2 cellular contexts compared by ENCODE assay signal in the genomic region with DNA sequence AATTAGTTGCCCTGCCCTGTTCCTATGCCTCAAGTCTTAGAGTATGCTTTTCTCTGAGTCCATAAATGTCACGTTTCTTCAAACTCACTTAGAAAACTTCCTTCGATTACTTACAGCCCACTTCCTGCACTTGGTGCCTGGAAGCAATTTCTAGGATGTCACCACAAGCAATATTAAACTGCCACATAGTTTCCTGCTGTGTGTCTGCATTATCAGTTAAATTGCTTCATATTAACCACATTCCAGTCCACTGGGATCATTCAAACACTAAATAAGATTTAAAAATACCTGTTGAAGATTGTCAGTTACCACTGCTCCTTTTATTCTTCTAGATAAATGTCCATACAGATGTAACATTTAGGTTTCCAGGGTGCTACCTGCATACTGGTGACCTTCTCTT.
TF ChIP-seq lines count a peak whose summit lies in the region.

No MANE protein-coding gene starts in this region.

TF ChIP-seq in HepG2, 621 proteins besides CTCF, POLR2A, EP300 and RAD21:
- TF ChIP-seq KLF15 (CRISPR knock-in tag; IDR thresholded peaks at IDR 0.05; ENCODE audit: borderline replicate concordance) (no peak), MYNN (CRISPR knock-in tag; IDR thresholded peaks at IDR 0.05; ENCODE audit: low read depth) (no peak), SAFB2 (CRISPR knock-in tag; IDR thresholded peaks at IDR 0.05; ENCODE audit: borderline replicate concordance, low read depth) (no peak), SOX13 (IDR thresholded peaks at IDR 0.05) (no peak), SOX13 (CRISPR knock-in tag; conservative IDR thresholded peaks at IDR 0.05 in 1 of 2, IDR thresholded peaks at IDR 0.05 in 1 of 2) (no peak), REXO4 (CRISPR knock-in tag; IDR thresholded peaks at IDR 0.05; ENCODE audit: borderline replicate concordance) (no peak), MED8 (CRISPR knock-in tag; IDR thresholded peaks at IDR 0.05; ENCODE audit: insufficient replicate concordance) (no peak), ZNF205 (CRISPR knock-in tag; IDR thresholded peaks at IDR 0.05) (no peak), ZNF282 (IDR thresholded peaks at IDR 0.05; ENCODE audit: partially characterized antibody) (no peak), U2AF1 (optimal IDR thresholded peaks at IDR 0.05; ENCODE audit: low read depth, low read length) (no peak), ZNF431 (CRISPR knock-in tag; IDR thresholded peaks at IDR 0.05; ENCODE audit: borderline replicate concordance, low read depth) (no peak), KDM4B (CRISPR knock-in tag; IDR thresholded peaks at IDR 0.05) (no peak), ZNF367 (CRISPR knock-in tag; IDR thresholded peaks at IDR 0.05; ENCODE audit: borderline replicate concordance) (no peak), BCL6 (CRISPR knock-in tag; IDR thresholded peaks at IDR 0.05) (no peak), ZNF777 (CRISPR knock-in tag; IDR thresholded peaks at IDR 0.05) (no peak), FOXK1 (CRISPR knock-in tag; IDR thresholded peaks at IDR 0.05; ENCODE audit: borderline replicate concordance, low read depth) (no peak), ZNF296 (CRISPR knock-in tag; conservative IDR thresholded peaks at IDR 0.05) (no peak), RORA (CRISPR knock-in tag; IDR thresholded peaks at IDR 0.05) (no peak)
- TF ChIP-seq, protein P1, sequence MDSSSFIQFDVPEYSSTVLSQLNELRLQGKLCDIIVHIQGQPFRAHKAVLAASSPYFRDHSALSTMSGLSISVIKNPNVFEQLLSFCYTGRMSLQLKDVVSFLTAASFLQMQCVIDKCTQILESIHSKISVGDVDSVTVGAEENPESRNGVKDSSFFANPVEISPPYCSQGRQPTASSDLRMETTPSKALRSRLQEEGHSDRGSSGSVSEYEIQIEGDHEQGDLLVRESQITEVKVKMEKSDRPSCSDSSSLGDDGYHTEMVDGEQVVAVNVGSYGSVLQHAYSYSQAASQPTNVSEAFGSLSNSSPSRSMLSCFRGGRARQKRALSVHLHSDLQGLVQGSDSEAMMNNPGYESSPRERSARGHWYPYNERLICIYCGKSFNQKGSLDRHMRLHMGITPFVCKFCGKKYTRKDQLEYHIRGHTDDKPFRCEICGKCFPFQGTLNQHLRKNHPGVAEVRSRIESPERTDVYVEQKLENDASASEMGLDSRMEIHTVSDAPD (CRISPR knock-in tag; IDR thresholded peaks at IDR 0.05): no peak

TF ChIP-seq in GM12878, 131 proteins besides CTCF, POLR2A, EP300 and RAD21:
- TF ChIP-seq, protein P2, sequence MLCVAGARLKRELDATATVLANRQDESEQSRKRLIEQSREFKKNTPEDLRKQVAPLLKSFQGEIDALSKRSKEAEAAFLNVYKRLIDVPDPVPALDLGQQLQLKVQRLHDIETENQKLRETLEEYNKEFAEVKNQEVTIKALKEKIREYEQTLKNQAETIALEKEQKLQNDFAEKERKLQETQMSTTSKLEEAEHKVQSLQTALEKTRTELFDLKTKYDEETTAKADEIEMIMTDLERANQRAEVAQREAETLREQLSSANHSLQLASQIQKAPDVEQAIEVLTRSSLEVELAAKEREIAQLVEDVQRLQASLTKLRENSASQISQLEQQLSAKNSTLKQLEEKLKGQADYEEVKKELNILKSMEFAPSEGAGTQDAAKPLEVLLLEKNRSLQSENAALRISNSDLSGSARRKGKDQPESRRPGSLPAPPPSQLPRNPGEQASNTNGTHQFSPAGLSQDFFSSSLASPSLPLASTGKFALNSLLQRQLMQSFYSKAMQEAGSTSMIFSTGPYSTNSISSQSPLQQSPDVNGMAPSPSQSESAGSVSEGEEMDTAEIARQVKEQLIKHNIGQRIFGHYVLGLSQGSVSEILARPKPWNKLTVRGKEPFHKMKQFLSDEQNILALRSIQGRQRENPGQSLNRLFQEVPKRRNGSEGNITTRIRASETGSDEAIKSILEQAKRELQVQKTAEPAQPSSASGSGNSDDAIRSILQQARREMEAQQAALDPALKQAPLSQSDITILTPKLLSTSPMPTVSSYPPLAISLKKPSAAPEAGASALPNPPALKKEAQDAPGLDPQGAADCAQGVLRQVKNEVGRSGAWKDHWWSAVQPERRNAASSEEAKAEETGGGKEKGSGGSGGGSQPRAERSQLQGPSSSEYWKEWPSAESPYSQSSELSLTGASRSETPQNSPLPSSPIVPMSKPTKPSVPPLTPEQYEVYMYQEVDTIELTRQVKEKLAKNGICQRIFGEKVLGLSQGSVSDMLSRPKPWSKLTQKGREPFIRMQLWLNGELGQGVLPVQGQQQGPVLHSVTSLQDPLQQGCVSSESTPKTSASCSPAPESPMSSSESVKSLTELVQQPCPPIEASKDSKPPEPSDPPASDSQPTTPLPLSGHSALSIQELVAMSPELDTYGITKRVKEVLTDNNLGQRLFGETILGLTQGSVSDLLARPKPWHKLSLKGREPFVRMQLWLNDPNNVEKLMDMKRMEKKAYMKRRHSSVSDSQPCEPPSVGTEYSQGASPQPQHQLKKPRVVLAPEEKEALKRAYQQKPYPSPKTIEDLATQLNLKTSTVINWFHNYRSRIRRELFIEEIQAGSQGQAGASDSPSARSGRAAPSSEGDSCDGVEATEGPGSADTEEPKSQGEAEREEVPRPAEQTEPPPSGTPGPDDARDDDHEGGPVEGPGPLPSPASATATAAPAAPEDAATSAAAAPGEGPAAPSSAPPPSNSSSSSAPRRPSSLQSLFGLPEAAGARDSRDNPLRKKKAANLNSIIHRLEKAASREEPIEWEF (IDR thresholded peaks at IDR 0.05; ENCODE audit: insufficient replicate concordance, low read depth, low read length): no peak
- TF ChIP-seq SMAD5 (IDR thresholded peaks at IDR 0.05; ENCODE audit: low read depth) (no peak), IRF4 (IDR thresholded peaks at IDR 0.05; ENCODE audit: low read depth, low read length) (no peak), NFYA (IDR thresholded peaks at IDR 0.05; ENCODE audit: borderline replicate concordance, low read depth, low read length) (no peak), KDM1A (IDR thresholded peaks at IDR 0.05; ENCODE audit: borderline replicate concordance) (no peak), SUPT20H (IDR thresholded peaks at IDR 0.05; ENCODE audit: borderline replicate concordance, control insufficient read depth, low read depth, low read length) (no peak), EZH2 (IDR thresholded peaks at IDR 0.05; ENCODE audit: borderline replicate concordance, control insufficient read depth, low read depth, low read length) (no peak), ATF7 (IDR thresholded peaks at IDR 0.05; ENCODE audit: low read depth) (no peak), PML (IDR thresholded peaks at IDR 0.05; ENCODE audit: low read length) (no peak)
- TF ChIP-seq, protein P3, sequence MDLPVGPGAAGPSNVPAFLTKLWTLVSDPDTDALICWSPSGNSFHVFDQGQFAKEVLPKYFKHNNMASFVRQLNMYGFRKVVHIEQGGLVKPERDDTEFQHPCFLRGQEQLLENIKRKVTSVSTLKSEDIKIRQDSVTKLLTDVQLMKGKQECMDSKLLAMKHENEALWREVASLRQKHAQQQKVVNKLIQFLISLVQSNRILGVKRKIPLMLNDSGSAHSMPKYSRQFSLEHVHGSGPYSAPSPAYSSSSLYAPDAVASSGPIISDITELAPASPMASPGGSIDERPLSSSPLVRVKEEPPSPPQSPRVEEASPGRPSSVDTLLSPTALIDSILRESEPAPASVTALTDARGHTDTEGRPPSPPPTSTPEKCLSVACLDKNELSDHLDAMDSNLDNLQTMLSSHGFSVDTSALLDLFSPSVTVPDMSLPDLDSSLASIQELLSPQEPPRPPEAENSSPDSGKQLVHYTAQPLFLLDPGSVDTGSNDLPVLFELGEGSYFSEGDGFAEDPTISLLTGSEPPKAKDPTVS (IDR thresholded peaks at IDR 0.05; ENCODE audit: low read depth, low read length): no peak
